8 cellular contexts compared by ENCODE assay signal in genomic region chr1:38586993-38587646, GRCh38.
DNase-seq lines count a peak whose midpoint lies in the region; TF ChIP-seq lines count a peak whose summit lies in the region.

No MANE protein-coding gene starts in this region.

- intact Hi-C loops in Caco-2 (cut with micrococcal nuclease; ENCODE audit: unreplicated experiment) = no loop called here

- H3K36me3 Mint-ChIP-seq in Caco-2 (ENCODE audit: insufficient read depth, unreplicated experiment) = no peaks in the 10 kb centered on the region
- H3K36me3 Mint-ChIP-seq in chondrocyte (ENCODE audit: low read depth) = no peaks in the 10 kb centered on the region

- H3K4me3 ChIP-seq in Caco-2 (ENCODE audit: low read depth, low read length) (no peak overlapping the region), WI38 (ENCODE audit: low read depth, low read length) (no peak overlapping the region)

- H3K27me3 Mint-ChIP-seq in Caco-2 (ENCODE audit: insufficient read depth, unreplicated experiment) = no peaks in the 10 kb centered on the region
- H3K27me3 Mint-ChIP-seq in chondrocyte (ENCODE audit: low read depth) = no peaks in the 10 kb centered on the region

- POLR2A ChIA-PET in Caco-2 (lab: Charles Lee) = no interaction called here

- H3K27ac Mint-ChIP-seq in Caco-2 (ENCODE audit: unreplicated experiment) (no peak overlapping the region), chondrocyte (ENCODE audit: unreplicated experiment) (no peak overlapping the region)

- DNase-seq in Caco-2 (peak in 1 of 2 experiments; percentile 45), HT1080 (ENCODE audit: low read depth) (peak; percentile 15), chondrocyte (ENCODE audit: low spot score) (no peak), medulla oblongata (ENCODE audit: extremely low spot score) (peak; percentile 44), NCI-H1048 (lab: John Stamatoyannopoulos, UW) (no peak), NCI-H226 (no peak)
- DNase-seq in stimulated activated CD8-positive, alpha-beta memory T cell treated with anti-CD3 and anti-CD28 coated beads, Interleukin-7, amount 100 ng/mL, for 4 hours (ENCODE audit: low read depth in 2 of 2) = peak; percentile 12 to 19

- no TSS peak for BruUV-seq in Caco-2 (replicated peaks; lab: Mats Ljungman, UMichigan)

- H3K9me3 Mint-ChIP-seq in Caco-2 (ENCODE audit: unreplicated experiment) (no peaks in the 10 kb centered on the region), chondrocyte (ENCODE audit: low read depth) (peaks cover 24% of the 10 kb centered on the region)

- no peaks in the 10 kb centered on the region for H3K27me3 ChIP-seq in Caco-2 (replicated peaks; ENCODE audit: control insufficient read depth, insufficient read depth, low read length)

- CTCF ChIA-PET in Caco-2 (lab: Charles Lee) = no interaction called here

- H3K4me1 Mint-ChIP-seq in Caco-2 (ENCODE audit: low read depth, unreplicated experiment) = no peaks in the 10 kb centered on the region
- H3K4me1 Mint-ChIP-seq in chondrocyte (ENCODE audit: low read depth) = peaks cover 45% of the 10 kb centered on the region

- no peaks in the 10 kb centered on the region for H3K36me3 ChIP-seq in Caco-2 (ENCODE audit: control insufficient read depth, insufficient read depth, low read length)

- H3K4me1 ChIP-seq in Caco-2 = no peaks in the 10 kb centered on the region

- H3K4me3 Mint-ChIP-seq in Caco-2 (ENCODE audit: unreplicated experiment) (no peak overlapping the region), chondrocyte (ENCODE audit: unreplicated experiment) (no peak overlapping the region)

- TF ChIP-seq CTCF in Caco-2 (IDR thresholded peaks at IDR 0.05; ENCODE audit: insufficient read depth in 1 of 2, low read depth in 1 of 2, low read length in 1 of 2, severe bottlenecking in 1 of 2, unreplicated experiment in 1 of 2) (peak; percentile 54 to 67), WI38 (IDR thresholded peaks at IDR 0.05; ENCODE audit: low read depth, low read length) (peak; percentile 72), chondrocyte (IDR thresholded peaks at IDR 0.05) (peak; percentile 84)

- H3K9me3 ChIP-seq in Caco-2 = no peaks in the 10 kb centered on the region

Comparison
In these comparisons a context has a peak if more than half of its experiments do, and no peak if none do; other contexts are left out.
1. DNase-seq: peak in HT1080 (single experiment), medulla oblongata (single experiment) and stimulated activated CD8-positive, alpha-beta memory T cell treated with anti-CD3 and anti-CD28 coated beads, Interleukin-7, amount 100 ng/mL, for 4 hours (2 of 2); none in chondrocyte (single experiment), NCI-H1048 (single experiment) and NCI-H226 (single experiment).
2. Peak in every context shown above with its lines, with median percentiles within 50 percentile points of each other: CTCF ChIP-seq.